In genomic region chr10:8990280-8990987, GRCh38 we compare ENCODE assay signal across 14 cellular contexts.
A peak's percentile ranks its signal among the peaks of the same experiment; 100 is the strongest.
DNase-seq lines count a peak whose midpoint lies in the region; ATAC-seq lines count a peak whose summit lies in the region.
"Had no signal": no experiment of that assay in that cellular context is flagged by ENCODE, and none has a peak within 500 bp of the region (broad histone marks: within the 10 kb centered on the region; RNA-seq: fewer than 3 reads in every experiment).

No MANE protein-coding gene starts in this region.

- POLR2A ChIA-PET in activated CD4-positive, alpha-beta T cell treated with anti-CD3 and anti-CD28 coated beads for 36 hours (lab: Charles Lee): no interaction called here

- peaks cover 5% of the 10 kb centered on the region for H3K27me3 Mint-ChIP-seq in activated CD4-positive, alpha-beta T cell treated with anti-CD3 and anti-CD28 coated beads for 36 hours
- no peaks in the 10 kb centered on the region for H3K27me3 Mint-ChIP-seq in activated T-cell treated with anti-CD3 and anti-CD28 coated beads, Interleukin-2, amount 50 U/mL, for 4 hours (ENCODE audit: low read depth)
- no peaks in the 10 kb centered on the region for H3K27me3 Mint-ChIP-seq in activated naive CD8-positive, alpha-beta T cell
- H3K27me3 Mint-ChIP-seq in stimulated activated naive CD8-positive, alpha-beta T cell treated with anti-CD3 and anti-CD28 coated beads, Interleukin-15, amount 100 ng/mL, for 72 hours: no peaks in the 10 kb centered on the region

- no peaks in the 10 kb centered on the region for H3K9me3 Mint-ChIP-seq in activated CD4-positive, alpha-beta T cell treated with anti-CD3 and anti-CD28 coated beads for 36 hours (ENCODE audit: low read depth)
- no peaks in the 10 kb centered on the region for H3K9me3 Mint-ChIP-seq in activated T-cell treated with anti-CD3 and anti-CD28 coated beads, Interleukin-2, amount 50 U/mL, for 4 hours
- no peaks in the 10 kb centered on the region for H3K9me3 Mint-ChIP-seq in activated naive CD8-positive, alpha-beta T cell (ENCODE audit: low read depth)
- peaks cover 0 to 4% of the 10 kb centered on the region in 2 donors for H3K9me3 Mint-ChIP-seq in stimulated activated naive CD8-positive, alpha-beta T cell treated with anti-CD3 and anti-CD28 coated beads, Interleukin-15, amount 100 ng/mL, for 72 hours
- H3K9me3 Mint-ChIP-seq: CD8-positive, alpha-beta memory T cell had no signal

- H3K36me3 Mint-ChIP-seq in activated CD4-positive, alpha-beta T cell treated with anti-CD3 and anti-CD28 coated beads for 36 hours (ENCODE audit: low read depth): peaks cover 1% of the 10 kb centered on the region
- no peaks in the 10 kb centered on the region for H3K36me3 Mint-ChIP-seq in activated T-cell treated with anti-CD3 and anti-CD28 coated beads, Interleukin-2, amount 50 U/mL, for 4 hours (ENCODE audit: insufficient read depth)
- peaks cover 2% of the 10 kb centered on the region for H3K36me3 Mint-ChIP-seq in activated naive CD8-positive, alpha-beta T cell
- H3K36me3 Mint-ChIP-seq: CD8-positive, alpha-beta memory T cell had no signal

- peak overlapping the region; percentile 5 for H3K4me3 Mint-ChIP-seq in activated CD4-positive, alpha-beta T cell treated with anti-CD3 and anti-CD28 coated beads for 36 hours
- H3K4me3 Mint-ChIP-seq in activated T-cell treated with anti-CD3 and anti-CD28 coated beads, Interleukin-2, amount 50 U/mL, for 4 hours: no peak overlapping the region
- peak overlapping the region; percentile 24 for H3K4me3 Mint-ChIP-seq in activated naive CD8-positive, alpha-beta T cell
- H3K4me3 Mint-ChIP-seq in stimulated activated naive CD8-positive, alpha-beta T cell treated with anti-CD3 and anti-CD28 coated beads, Interleukin-15, amount 100 ng/mL, for 72 hours: peak overlapping the region; percentile 5 to 47
- H3K4me3 Mint-ChIP-seq: CD8-positive, alpha-beta memory T cell had no signal

- intact Hi-C loops in activated CD4-positive, alpha-beta T cell treated with anti-CD3 and anti-CD28 coated beads for 36 hours (cut with DNase I, micrococcal nuclease): loop anchor here (1.0 to 10.0 kb wide), 7 partner anchors 20 to 736 kb away; no protein-coding TSS in a partner anchor

- no peak for DNase-seq in activated CD4-positive, alpha-beta T cell treated with anti-CD3 and anti-CD28 coated beads for 36 hours
- no peak for DNase-seq in activated CD4-positive, alpha-beta T cell treated with anti-CD3 and anti-CD28 coated beads for 4 hours
- DNase-seq in activated T-cell treated with anti-CD3 and anti-CD28 coated beads, Interleukin-2, amount 50 U/mL, for 4 hours: no peak
- no peak for DNase-seq in activated T-cell treated with anti-CD3 and anti-CD28 coated beads, Interleukin-2, amount 50 U/mL, for 48 hours
- no peak for DNase-seq in stimulated activated naive CD8-positive, alpha-beta T cell treated with anti-CD3 and anti-CD28 coated beads, Interleukin-15, amount 100 ng/mL, for 72 hours
- DNase-seq: 8988T; AML-193; Caco-2; CD8-positive, alpha-beta memory T cell; DND-41; GDM1; GOT3 had no signal

- H3K27ac Mint-ChIP-seq in activated CD4-positive, alpha-beta T cell treated with anti-CD3 and anti-CD28 coated beads for 36 hours: peak overlapping the region; percentile 62
- peak overlapping the region; percentile 84 for H3K27ac Mint-ChIP-seq in activated naive CD8-positive, alpha-beta T cell
- no peak overlapping the region for H3K27ac Mint-ChIP-seq in stimulated activated naive CD8-positive, alpha-beta T cell treated with anti-CD3 and anti-CD28 coated beads, Interleukin-15, amount 100 ng/mL, for 72 hours

- CTCF ChIA-PET in activated CD4-positive, alpha-beta T cell treated with anti-CD3 and anti-CD28 coated beads for 36 hours (lab: Charles Lee): interaction anchor here (0.6 to 1.3 kb wide), 3 partner anchors 11 to 1233 kb away, joined by 4 read pairs; no protein-coding TSS in a partner anchor

- peak; percentile 82 for ATAC-seq in activated CD4-positive, alpha-beta T cell treated with anti-CD3 and anti-CD28 coated beads for 36 hours
- peak; percentile 66 to 78 for ATAC-seq in activated T-cell treated with anti-CD3 and anti-CD28 coated beads, Interleukin-2, amount 50 U/mL, for 4 hours
- ATAC-seq in stimulated activated naive CD8-positive, alpha-beta T cell treated with anti-CD3 and anti-CD28 coated beads, Interleukin-15, amount 100 ng/mL, for 72 hours: peak; percentile 72
- ATAC-seq in HG03108 (IDR thresholded peaks at IDR 0.05; ENCODE audit: unreplicated experiment): no peak

- H3K4me1 Mint-ChIP-seq in activated CD4-positive, alpha-beta T cell treated with anti-CD3 and anti-CD28 coated beads for 36 hours: peaks cover 63% of the 10 kb centered on the region
- H3K4me1 Mint-ChIP-seq in activated T-cell treated with anti-CD3 and anti-CD28 coated beads, Interleukin-2, amount 50 U/mL, for 4 hours (ENCODE audit: low read depth): peaks cover 22% of the 10 kb centered on the region
- peaks cover 61% of the 10 kb centered on the region for H3K4me1 Mint-ChIP-seq in activated naive CD8-positive, alpha-beta T cell (ENCODE audit: low read depth)
- H3K4me1 Mint-ChIP-seq in stimulated activated naive CD8-positive, alpha-beta T cell treated with anti-CD3 and anti-CD28 coated beads, Interleukin-15, amount 100 ng/mL, for 72 hours: peaks cover 38% of the 10 kb centered on the region

Comparison
In these comparisons a context has a peak if more than half of its experiments do, and no peak if none do; other contexts are left out.
1. H3K27ac Mint-ChIP-seq: peak in activated CD4-positive, alpha-beta T cell treated with anti-CD3 and anti-CD28 coated beads for 36 hours (single experiment) and activated naive CD8-positive, alpha-beta T cell (single experiment); none in stimulated activated naive CD8-positive, alpha-beta T cell treated with anti-CD3 and anti-CD28 coated beads, Interleukin-15, amount 100 ng/mL, for 72 hours (0 of 2).